Comparison of ENCODE assay signal across 8 cellular contexts in genomic region chr21:34807146-34807880, GRCh38.
DNase-seq lines count a peak whose midpoint lies in the region; ATAC-seq and TF ChIP-seq lines count a peak whose summit lies in the region.

No MANE protein-coding gene starts in this region.

- H3K27me3 ChIP-seq in WERI-Rb-1 (ENCODE audit: insufficient read depth, low read depth, severe bottlenecking): peaks cover 96% of the 10 kb centered on the region

- H3K9me3 ChIP-seq in WERI-Rb-1 (ENCODE audit: severe bottlenecking): no peaks in the 10 kb centered on the region

- ATAC-seq in GM18868 (IDR thresholded peaks at IDR 0.05; ENCODE audit: unreplicated experiment) (peak; percentile 78), GM18870 (IDR thresholded peaks at IDR 0.05; ENCODE audit: unreplicated experiment) (no peak)

- peak; percentile 86 for DNase-seq in LoVo (ENCODE audit: low spot score)
- peak; percentile 64 for DNase-seq in activated CD8-positive, alpha-beta memory T cell treated with anti-CD3 and anti-CD28 coated beads, Interleukin-2, amount 50 U/mL, for 4 hours
- DNase-seq in fibroblast of the aortic adventitia (ENCODE audit: low read depth): peak; percentile 93
- peak; percentile 46 to 48 for DNase-seq in stimulated activated CD4-positive, alpha-beta T cell treated with anti-CD3 and anti-CD28 coated beads, Interleukin-2, amount 100 ng/mL, for 48 hours
- no peak for DNase-seq in WERI-Rb-1
- no peak for DNase-seq in NCI-H146 (lab: John Stamatoyannopoulos, UW)

- H3K4me3 ChIP-seq in fibroblast of the aortic adventitia (ENCODE audit: low read depth, low read length) (no peak overlapping the region), WERI-Rb-1 (ENCODE audit: low read depth, low read length) (no peak overlapping the region)

- no peak for TF ChIP-seq CTCF in fibroblast of the aortic adventitia (IDR thresholded peaks at IDR 0.05; ENCODE audit: insufficient read depth, low read length)
- no peak for TF ChIP-seq CTCF in WERI-Rb-1 (IDR thresholded peaks at IDR 0.05; ENCODE audit: low read depth, low read length)

- H3K36me3 ChIP-seq in WERI-Rb-1: no peaks in the 10 kb centered on the region

- H3K27ac ChIP-seq in WERI-Rb-1: no peak overlapping the region

Comparison
In these comparisons a context has a peak if more than half of its experiments do, and no peak if none do; other contexts are left out.
1. DNase-seq: peak in LoVo (single experiment), activated CD8-positive, alpha-beta memory T cell treated with anti-CD3 and anti-CD28 coated beads, Interleukin-2, amount 50 U/mL, for 4 hours (single experiment), fibroblast of the aortic adventitia (single experiment) and stimulated activated CD4-positive, alpha-beta T cell treated with anti-CD3 and anti-CD28 coated beads, Interleukin-2, amount 100 ng/mL, for 48 hours (2 of 2); none in WERI-Rb-1 (single experiment) and NCI-H146 (single experiment).